ENCODE assay signal across 17 cellular contexts in the genomic region with DNA sequence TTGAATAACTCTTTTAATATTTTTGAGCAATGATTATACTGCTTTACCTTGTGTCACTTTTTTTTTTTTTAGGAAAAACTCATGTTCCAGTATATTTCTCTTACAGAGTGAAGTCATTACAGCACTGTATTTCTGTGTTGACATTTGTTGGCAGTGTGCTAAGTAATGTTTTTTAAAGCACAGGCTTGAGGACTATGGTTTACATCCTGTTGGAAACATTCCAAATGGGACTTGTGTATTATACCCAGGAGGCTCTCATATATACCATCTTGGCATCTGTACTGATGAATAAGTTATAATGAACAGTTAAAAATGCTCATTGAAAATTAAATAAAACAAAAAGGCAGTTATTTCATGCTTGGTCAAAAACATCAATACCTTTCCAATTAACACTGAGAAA. TPM values are rescaled to one million over a fixed set of nuclear protein-coding genes. Genes with fewer than 3 reads are reported as not detected.
DNase-seq lines count a peak whose midpoint lies in the region; ATAC-seq and TF ChIP-seq lines count a peak whose summit lies in the region.
"Had no signal": no experiment of that assay in that cellular context is flagged by ENCODE, and none has a peak within 500 bp of the region (broad histone marks: within the 10 kb centered on the region; RNA-seq: fewer than 3 reads in every experiment).

No MANE protein-coding gene starts in this region.

- H3K9me3 ChIP-seq in GM23248 (ENCODE audit: low read depth) (no peaks in the 10 kb centered on the region), sigmoid colon (no peaks in the 10 kb centered on the region)
- H3K9me3 ChIP-seq: Peyer's patch, thoracic aorta had no signal

- H3K4me3 ChIP-seq in GM23248 (no peak overlapping the region), fibroblast of mammary gland (ENCODE audit: control insufficient read depth, low read depth, low read length) (no peak overlapping the region), sigmoid colon (no peak overlapping the region)
- H3K4me3 ChIP-seq: Peyer's patch, thoracic aorta had no signal

- no peak for TF ChIP-seq CTCF in fibroblast of mammary gland (conservative IDR thresholded peaks at IDR 0.05; ENCODE audit: control insufficient read depth, insufficient read depth, low read depth, low read length)
- TF ChIP-seq CTCF in sigmoid colon (IDR thresholded peaks at IDR 0.05): no peak

- H3K4me2 ChIP-seq in GM23248 (ENCODE audit: unreplicated experiment): peak overlapping the region; percentile 9

- intact Hi-C loops in sigmoid colon (cut with DNase I): loop anchor here (5.0 to 10.0 kb wide), 3 partner anchors 160 to 1003 kb away; no protein-coding TSS in a partner anchor

- ATAC-seq in GM19324 (IDR thresholded peaks at IDR 0.05; ENCODE audit: low FRiP score, unreplicated experiment): no peak
- no peak for ATAC-seq in HG02642 (IDR thresholded peaks at IDR 0.05; ENCODE audit: poor library complexity, unreplicated experiment)
- ATAC-seq: left cardiac atrium had no signal

- H3K27ac ChIP-seq in GM23248 (no peak overlapping the region), sigmoid colon (no peak overlapping the region)
- H3K27ac ChIP-seq: HL-60, Peyer's patch, thoracic aorta had no signal

- H2AFZ ChIP-seq in GM23248: no peak overlapping the region

- H3K4me1 ChIP-seq in GM23248 (ENCODE audit: insufficient read depth) (peaks cover 31% of the 10 kb centered on the region), sigmoid colon (peaks cover 0 to 25% (median 0%) of the 10 kb centered on the region in 4 donors)
- H3K4me1 ChIP-seq: Peyer's patch had no signal

- TF ChIP-seq EP300 in sigmoid colon (IDR thresholded peaks at IDR 0.05): no peak

- no peak overlapping the region for H3K9ac ChIP-seq in GM23248

- peak; percentile 24 for DNase-seq in COR-L47 (lab: John Stamatoyannopoulos, UW)
- peak; percentile 5 for DNase-seq in GM23248
- peak; percentile 66 for DNase-seq in NCI-H748 (lab: John Stamatoyannopoulos, UW; ENCODE audit: unreplicated experiment)
- DNase-seq in fibroblast of mammary gland (ENCODE audit: low read depth): peak; percentile 56
- DNase-seq in activated CD4-positive, alpha-beta T cell treated with anti-CD3 and anti-CD28 coated beads, Interleukin-2, amount 50 U/mL, for 1 hour: no peak
- no peak for DNase-seq in sigmoid colon
- DNase-seq: activated CD4-positive, alpha-beta T cell treated with anti-CD3 and anti-CD28 coated beads, Interleukin-2, amount 50 U/mL, for 4 hours; activated naive CD4-positive, alpha-beta T cell treated with Interleukin-2 at 50 U/mL for 16 hours; AML-193; foreskin melanocyte; left cardiac atrium; midbrain; Peyer's patch had no signal

- no peaks in the 10 kb centered on the region for H4K20me1 ChIP-seq in GM23248 (ENCODE audit: insufficient read depth)

- no peaks in the 10 kb centered on the region for H3K9me2 ChIP-seq in GM23248 (ENCODE audit: insufficient read depth)

- no peak for TF ChIP-seq POLR2A in sigmoid colon (IDR thresholded peaks at IDR 0.05)

- in situ Hi-C loops in GM23248 (cut with MboI): loop anchor here (25.0 kb wide), 1 partner anchor 805 kb away; no protein-coding TSS in a partner anchor

- H3K79me2 ChIP-seq in GM23248 (ENCODE audit: insufficient read depth): no peaks in the 10 kb centered on the region

- H3F3A ChIP-seq in GM23248 (ENCODE audit: insufficient read depth): peaks cover 17% of the 10 kb centered on the region; the same call in 1 of the 2 replicates

- H3K36me3 ChIP-seq in GM23248 (ENCODE audit: low read depth) (no peaks in the 10 kb centered on the region), sigmoid colon (peaks cover 0 to under 1% (median 0%) of the 10 kb centered on the region in 4 donors)

- no peaks in the 10 kb centered on the region for H3K27me3 ChIP-seq in GM23248 (replicated peaks; ENCODE audit: insufficient read depth)
- H3K27me3 ChIP-seq in sigmoid colon: no peaks in the 10 kb centered on the region
- H3K27me3 ChIP-seq: Peyer's patch had no signal

RNA-seq across cellular contexts. Expression of gene CEP44, which starts 33.8 kb away (rescaled TPM):
- 8.1 and 17.6 TPM in 2 replicates for total RNA-seq in GM23248 (2014; rRNA removed; shearing (Covaris generic))
- polyA plus RNA-seq in GM23248 (2016; fragmentation: Nextera tagmentation; extraction: Ambion mirVana) (6.0 and 6.1 TPM in 2 replicates), sigmoid colon (1 to 10 TPM; 3.9 to 6.5 (median 4.2) TPM)
- total RNA-seq in sigmoid colon: 10 to 100 TPM; 24.6 to 47.4 (median 30.1) TPM

RNA-seq across cellular contexts. Expression of gene FBXO8, which starts 34.1 kb away (rescaled TPM):
- total RNA-seq in GM23248 (2014; rRNA removed; shearing (Covaris generic)): 25.9 and 27.7 TPM in 2 replicates
- polyA plus RNA-seq in GM23248 (2016; fragmentation: Nextera tagmentation; extraction: Ambion mirVana): 23.1 and 26.7 TPM in 2 replicates
- total RNA-seq in sigmoid colon: 10 to 100 TPM; 42.8 to 68.8 (median 55.8) TPM
- 10 to 100 TPM; 14.5 to 36.5 (median 34.2) TPM for polyA plus RNA-seq in sigmoid colon

Comparison
In these comparisons a context has a peak if more than half of its experiments do, and no peak if none do; other contexts are left out.
1. DNase-seq: peak in COR-L47 (single experiment), GM23248 (single experiment), NCI-H748 (single experiment) and fibroblast of mammary gland (single experiment); none in activated CD4-positive, alpha-beta T cell treated with anti-CD3 and anti-CD28 coated beads, Interleukin-2, amount 50 U/mL, for 1 hour (single experiment) and sigmoid colon (single experiment).